In genomic region chr3:185112186-185112585, GRCh38 we compare ENCODE assay signal across 26 cellular contexts.
"Had no signal": no experiment of that assay in that cellular context is flagged by ENCODE, and none has a peak within 500 bp of the region (broad histone marks: within the 10 kb centered on the region; RNA-seq: fewer than 3 reads in every experiment).

No MANE protein-coding gene starts in this region.

- H3K9me3 ChIP-seq: suprapubic skin, testis, thoracic aorta, thyroid gland, tibial artery, transverse colon, upper lobe of left lung, upper lobe of right lung, uterus, vagina had no signal

- ATAC-seq: stimulated activated effector memory CD8-positive, alpha-beta T cell treated with anti-CD3 and anti-CD28 coated beads, Interleukin-12 subunit alpha, Interleukin-12 subunit beta, amount 100 ng/mL, for 72 hours; stimulated activated memory B cell treated with anti-CD40 and anti-IgM and Interleukin-4, amounts not matched to agents 10 μg/mL and 1 μg/mL and 100 μg/mL, for 72 hours; stimulated activated naive B cell treated with anti-CD40 and anti-IgM and Interleukin-4, amounts not matched to agents 10 μg/mL and 1 μg/mL and 100 μg/mL, for 72 hours; stimulated activated naive CD8-positive, alpha-beta T cell treated with anti-CD3 and anti-CD28 coated beads, Interleukin-15, amount 100 ng/mL, for 72 hours; stimulated activated naive CD8-positive, alpha-beta T cell treated with anti-CD3 and anti-CD28 coated beads, Interleukin-15, Interleukin-2, amounts not matched to agents 100 U/mL and 50 U/mL, for 24 hours; upper lobe of right lung had no signal

- DNase-seq: stimulated activated CD4-positive, alpha-beta T cell treated with anti-CD3 and anti-CD28 coated beads, Interleukin-2, amount 100 ng/mL, for 48 hours; stimulated activated CD4-positive, alpha-beta T cell treated with anti-CD3 and anti-CD28 coated beads, Interleukin-4, amount 100 ng/mL, for 1 hour; stimulated activated CD4-positive, alpha-beta T cell treated with anti-CD3 and anti-CD28 coated beads, Interleukin-4, amount 100 ng/mL, for 24 hours; stimulated activated CD4-positive, alpha-beta T cell treated with anti-CD3 and anti-CD28 coated beads, Interleukin-4, amount 100 ng/mL, for 4 hours; stimulated activated CD8-positive, alpha-beta memory T cell treated with anti-CD3 and anti-CD28 coated beads, Interleukin-4, amount 100 ng/mL, for 48 hours; stimulated activated naive B cell treated with anti-CD40 and anti-IgM and Interleukin-4, amounts not matched to agents 10 μg/mL and 1 μg/mL and 100 μg/mL, for 72 hours; stimulated activated naive CD4-positive, alpha-beta T cell; stimulated activated naive CD4-positive, alpha-beta T cell treated with Interleukin-2 at 50 U/mL for 16 hours; stimulated activated naive CD8-positive, alpha-beta T cell treated with anti-CD3 and anti-CD28 coated beads, Interleukin-15, amount 100 ng/mL, for 72 hours; stimulated activated naive CD8-positive, alpha-beta T cell treated with anti-CD3 and anti-CD28 coated beads, Interleukin-15, Interleukin-2, amounts not matched to agents 100 U/mL and 50 U/mL, for 24 hours; stomach; substantia nigra; testis; thyroid gland; tibial artery; transverse colon; trophoblast cell; upper lobe of left lung; upper lobe of right lung; uterus had no signal

- H3K36me3 ChIP-seq: stomach, suprapubic skin, thoracic aorta, thyroid gland, tibial artery, tibial nerve, transverse colon, upper lobe of left lung, upper lobe of right lung, uterus, vagina had no signal

- H3K27ac ChIP-seq: stomach, suprapubic skin, testis, thoracic aorta, thyroid gland, tibial artery, tibial nerve, transverse colon, upper lobe of left lung, upper lobe of right lung, uterus, vagina had no signal

- H3K4me3 ChIP-seq: stomach, suprapubic skin, testis, thoracic aorta, thyroid gland, tibial artery, tibial nerve, transverse colon, upper lobe of left lung, upper lobe of right lung, uterus, vagina had no signal

- H3K4me1 ChIP-seq: suprapubic skin, testis, thyroid gland, tibial nerve, upper lobe of left lung, upper lobe of right lung, uterus, vagina had no signal

- H3K27me3 ChIP-seq: stomach, suprapubic skin, testis, thyroid gland, tibial artery, tibial nerve, transverse colon, upper lobe of left lung, upper lobe of right lung, uterus, vagina had no signal
